Comparison of ENCODE assay signal across 1 cellular context in the genomic region with DNA sequence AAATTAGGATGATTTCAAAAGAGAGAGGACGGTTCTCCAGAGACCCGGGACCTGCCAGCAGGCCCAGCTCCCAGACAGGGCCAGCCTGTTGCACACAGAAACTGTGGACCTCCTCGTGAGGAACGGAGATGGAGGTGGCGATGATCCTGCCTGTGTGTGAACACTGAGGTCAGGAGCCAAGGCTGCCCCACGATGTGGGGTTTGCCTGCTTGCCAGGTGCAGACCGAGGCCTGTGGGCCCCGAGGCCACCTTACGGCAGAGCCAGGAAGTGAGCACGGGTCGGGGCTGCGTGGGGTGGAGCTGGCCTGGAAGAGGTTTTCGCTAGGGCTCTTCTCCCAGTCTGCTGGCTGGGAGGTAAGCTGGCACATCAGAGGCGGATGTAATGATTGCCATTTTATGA.
TF ChIP-seq lines count a peak whose summit lies in the region.

No MANE protein-coding gene starts in this region.

TF ChIP-seq in SK-N-SH treated with all-trans-retinoic acid at 6 μM for 48 hours, 23 proteins besides CTCF, POLR2A, EP300 and RAD21 (continued from another document):
- no peak for TF ChIP-seq CSRNP3 (CRISPR knock-in tag; IDR thresholded peaks at IDR 0.05)
